ENCODE assay signal across 8 cellular contexts in genomic region chr1:204431310-204432184, GRCh38. TPM values are rescaled to one million over a fixed set of nuclear protein-coding genes. Genes with fewer than 3 reads are reported as not detected.
DNase-seq lines count a peak whose midpoint lies in the region; ATAC-seq, FAIRE-seq and TF ChIP-seq lines count a peak whose summit lies in the region.

No MANE protein-coding gene starts in this region.

- DNase-seq in NCI-H748 (lab: John Stamatoyannopoulos, UW; ENCODE audit: unreplicated experiment) (peak; percentile 47), NCI-H748 treated with DMSO at 0.1 percent for 48 hours (lab: John Stamatoyannopoulos, UW) (no peak), NCI-H2196 (lab: John Stamatoyannopoulos, UW; ENCODE audit: unreplicated experiment) (peak; percentile 66), bronchial epithelial cell (ENCODE audit: low read depth) (peak; percentile 70), kidney (peak; percentile 91)
- DNase-seq in activated CD4-positive, CD25-positive, alpha-beta regulatory T cell treated with anti-CD3 and anti-CD28 coated beads, Interleukin-2, amount 50 U/mL, for 16 hours (ENCODE audit: low read depth, low spot score): peak; percentile 57
- DNase-seq in stimulated activated CD4-positive, alpha-beta T cell treated with anti-CD3 and anti-CD28 coated beads, Interleukin-1b, Interleukin-23, amount 100 ng/mL, for 4 hours (ENCODE audit: low read depth in 2 of 2): peak; percentile 76 to 81

- no peak for ATAC-seq in GM18858 (IDR thresholded peaks at IDR 0.05; ENCODE audit: unreplicated experiment)

- H3K4me1 ChIP-seq in kidney (ENCODE audit: control insufficient read depth in 1 of 2, insufficient read depth in 1 of 2, low read depth in 1 of 2, low read length in 2 of 2): no peaks in the 10 kb centered on the region

- intact Hi-C loops in kidney (cut with DNase I): loop anchor here (5.0 kb wide), 1 partner anchor 71 kb away; no protein-coding TSS in a partner anchor

- H3K4me3 ChIP-seq in bronchial epithelial cell (ENCODE audit: low read depth, low read length) (no peak overlapping the region), kidney (ENCODE audit: low read length in 2 of 2) (no peak overlapping the region)

- H3K9me3 ChIP-seq in kidney (ENCODE audit: control insufficient read depth in 1 of 2, low read length in 2 of 2): no peaks in the 10 kb centered on the region

- H3K9ac ChIP-seq in kidney (ENCODE audit: low read length in 2 of 2): no peak overlapping the region

- no peak overlapping the region for H3K27ac ChIP-seq in kidney (ENCODE audit: low read depth in 2 of 2, low read length in 2 of 2)

- FAIRE-seq in bronchial epithelial cell (lab: Jason Lieb, UNC): no peak
- FAIRE-seq in kidney (lab: Jason Lieb, UNC): no peak

- TF ChIP-seq CTCF in bronchial epithelial cell (IDR thresholded peaks at IDR 0.05; ENCODE audit: insufficient read depth, low read length, severe bottlenecking) (peak; percentile 86), kidney (IDR thresholded peaks at IDR 0.05; ENCODE audit: borderline replicate concordance, extremely low read depth, insufficient read depth) (peak; percentile 93)

- H3K36me3 ChIP-seq in bronchial epithelial cell (ENCODE audit: control insufficient read depth, insufficient read depth, low read length): peaks cover 10% of the 10 kb centered on the region
- H3K36me3 ChIP-seq in kidney (ENCODE audit: control insufficient read depth in 1 of 2, insufficient read depth in 2 of 2, low read length in 2 of 2): peaks cover 23 to 25% of the 10 kb centered on the region in 2 donors

- H3K27me3 ChIP-seq in bronchial epithelial cell (ENCODE audit: control insufficient read depth, insufficient read depth, low read length): no peaks in the 10 kb centered on the region

RNA-seq across cellular contexts. Expression of gene PPP1R15B, which starts 19.9 kb away (rescaled TPM):
- 23.4 and 33.2 TPM in 2 replicates for total RNA-seq in bronchial epithelial cell
- total RNA-seq in kidney: 41.6 TPM
- 12.3 TPM for polyA plus RNA-seq in kidney (ENCODE audit: insufficient read depth, low read depth, low replicate concordance)
